17 cellular contexts compared by ENCODE assay signal in the genomic region with DNA sequence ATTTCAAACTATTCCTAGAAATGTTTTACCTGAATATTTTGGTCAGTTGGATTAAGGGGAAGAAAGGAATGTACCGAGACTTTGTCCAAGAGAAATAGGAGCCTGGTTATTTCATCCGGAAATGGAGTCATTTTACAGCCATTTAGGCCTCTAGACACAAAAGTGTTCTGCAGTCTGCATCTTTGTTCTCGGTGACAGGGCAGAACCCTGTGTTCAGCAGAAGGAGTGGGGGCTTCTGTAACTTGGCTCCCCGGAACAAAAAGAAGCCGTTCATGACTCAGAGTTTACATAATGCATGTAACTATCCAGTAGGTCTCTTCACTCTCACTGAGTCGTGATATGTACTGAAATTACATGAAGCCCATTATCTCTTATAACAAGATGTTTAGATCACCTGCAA. TPM values are rescaled to one million over a fixed set of nuclear protein-coding genes. Genes with fewer than 3 reads are reported as not detected.
DNase-seq lines count a peak whose midpoint lies in the region; ATAC-seq and TF ChIP-seq lines count a peak whose summit lies in the region.
"Had no signal": no experiment of that assay in that cellular context is flagged by ENCODE, and none has a peak within 500 bp of the region (broad histone marks: within the 10 kb centered on the region; RNA-seq: fewer than 3 reads in every experiment).

No MANE protein-coding gene starts in this region.

- TF ChIP-seq CTCF in smooth muscle cell (IDR thresholded peaks at IDR 0.05; ENCODE audit: borderline replicate concordance, insufficient read depth, poor library complexity, severe bottlenecking) = no peak

- CTCF ChIA-PET in activated CD4-positive, alpha-beta T cell treated with anti-CD3 and anti-CD28 coated beads, Interleukin-2, amount 10 ng/mL, durations not matched to agents 7 days and 5 days (lab: Charles Lee) = interaction anchor here (1.6 kb wide), 1 partner anchor 12 kb away, joined by 5 read pairs; no protein-coding TSS in a partner anchor

- H3K9me3 Mint-ChIP-seq in activated CD4-positive, alpha-beta T cell treated with anti-CD3 and anti-CD28 coated beads, Interleukin-2, amount 10 ng/mL, durations not matched to agents 7 days and 5 days = no peaks in the 10 kb centered on the region
- H3K9me3 Mint-ChIP-seq: activated CD8-positive, alpha-beta T cell treated with anti-CD3 and anti-CD28 coated beads for 36 hours; CD8-positive, alpha-beta T cell had no signal

- H3K9ac ChIP-seq in smooth muscle cell (ENCODE audit: low read depth) = no peak overlapping the region

- H3K27ac ChIP-seq in smooth muscle cell (ENCODE audit: low read depth) = peak overlapping the region; percentile 28
- H3K27ac ChIP-seq: 22Rv1, lower lobe of right lung, testis had no signal

- peaks cover 14% of the 10 kb centered on the region for H3K27me3 Mint-ChIP-seq in activated CD4-positive, alpha-beta T cell treated with anti-CD3 and anti-CD28 coated beads, Interleukin-2, amount 10 ng/mL, durations not matched to agents 7 days and 5 days

- no peaks in the 10 kb centered on the region for H3K9me3 ChIP-seq in smooth muscle cell (replicated peaks; ENCODE audit: low read depth)
- H3K9me3 ChIP-seq: lower lobe of right lung, testis had no signal

- H3K4me3 ChIP-seq in smooth muscle cell = no peak overlapping the region
- H3K4me3 ChIP-seq: lower lobe of right lung, testis had no signal

- POLR2A ChIA-PET in activated CD4-positive, alpha-beta T cell treated with anti-CD3 and anti-CD28 coated beads, Interleukin-2, amount 10 ng/mL, durations not matched to agents 7 days and 5 days (lab: Charles Lee) = no interaction called here

- DNase-seq in DMS53 (lab: John Stamatoyannopoulos, UW) = peak; percentile 1
- DNase-seq in DMS53 treated with DMSO at 0.1 percent for 48 hours (lab: John Stamatoyannopoulos, UW; ENCODE audit: unreplicated experiment) = no peak
- DNase-seq in astrocyte of the hippocampus (ENCODE audit: low read depth, low spot score) = peak; percentile 82
- peak; percentile 76 for DNase-seq in iris pigment epithelial cell (ENCODE audit: low read depth)
- no peak for DNase-seq in smooth muscle cell (lab: John Stamatoyannopoulos, UW; ENCODE audit: unreplicated experiment)
- DNase-seq in LoVo (ENCODE audit: low spot score) = no peak
- no peak for DNase-seq in activated CD4-positive, alpha-beta T cell treated with anti-CD3 and anti-CD28 coated beads, Interleukin-2, amount 10 ng/mL, durations not matched to agents 7 days and 5 days
- DNase-seq: activated CD8-positive, alpha-beta T cell treated with anti-CD3 and anti-CD28 coated beads for 36 hours; activated effector memory CD4-positive, alpha-beta T cell treated with Interleukin-2 at 50 U/mL for 16 hours; CD8-positive, alpha-beta T cell; lower lobe of right lung; NCI-H1105; NCI-H524 treated with DMSO at 0.1 percent for 48 hours; SIG-M5; testis had no signal

- no peaks in the 10 kb centered on the region for H3K36me3 Mint-ChIP-seq in activated CD4-positive, alpha-beta T cell treated with anti-CD3 and anti-CD28 coated beads, Interleukin-2, amount 10 ng/mL, durations not matched to agents 7 days and 5 days (ENCODE audit: low read depth)
- H3K36me3 Mint-ChIP-seq: CD8-positive, alpha-beta T cell had no signal

- H3K79me2 ChIP-seq in smooth muscle cell (ENCODE audit: low read depth) = no peaks in the 10 kb centered on the region

- H3K4me1 ChIP-seq in smooth muscle cell (ENCODE audit: low read depth) = no peaks in the 10 kb centered on the region
- H3K4me1 ChIP-seq: lower lobe of right lung, testis had no signal

- peak overlapping the region; percentile 28 for H3K4me2 ChIP-seq in smooth muscle cell

- no peak overlapping the region for H3K4me3 Mint-ChIP-seq in activated CD4-positive, alpha-beta T cell treated with anti-CD3 and anti-CD28 coated beads, Interleukin-2, amount 10 ng/mL, durations not matched to agents 7 days and 5 days
- H3K4me3 Mint-ChIP-seq: activated CD8-positive, alpha-beta T cell treated with anti-CD3 and anti-CD28 coated beads for 36 hours; CD8-positive, alpha-beta T cell had no signal

- H3K27me3 ChIP-seq in smooth muscle cell (ENCODE audit: low read depth) = no peaks in the 10 kb centered on the region
- H3K27me3 ChIP-seq: testis had no signal

- H4K20me1 ChIP-seq in smooth muscle cell (ENCODE audit: low read depth) = no peaks in the 10 kb centered on the region

- no peaks in the 10 kb centered on the region for H3K36me3 ChIP-seq in smooth muscle cell (ENCODE audit: low read depth)
- H3K36me3 ChIP-seq: lower lobe of right lung had no signal

- peak overlapping the region; percentile 24 for H2AFZ ChIP-seq in smooth muscle cell (ENCODE audit: low read depth)

- no peak overlapping the region for H3K27ac Mint-ChIP-seq in activated CD4-positive, alpha-beta T cell treated with anti-CD3 and anti-CD28 coated beads, Interleukin-2, amount 10 ng/mL, durations not matched to agents 7 days and 5 days
- H3K27ac Mint-ChIP-seq: activated CD8-positive, alpha-beta T cell treated with anti-CD3 and anti-CD28 coated beads for 36 hours; CD8-positive, alpha-beta T cell had no signal

- no peak for ATAC-seq in HG02571 (IDR thresholded peaks at IDR 0.05; ENCODE audit: unreplicated experiment)
- ATAC-seq: activated CD8-positive, alpha-beta T cell treated with anti-CD3 and anti-CD28 coated beads for 36 hours; CD8-positive, alpha-beta T cell; lower lobe of right lung had no signal

- H3K4me1 Mint-ChIP-seq in activated CD4-positive, alpha-beta T cell treated with anti-CD3 and anti-CD28 coated beads, Interleukin-2, amount 10 ng/mL, durations not matched to agents 7 days and 5 days = no peaks in the 10 kb centered on the region

- WGBS in smooth muscle cell (ENCODE audit: low lambda C conversion rate) = 31% methylated on average over 6 of the region's 6 CpGs

- no peaks in the 10 kb centered on the region for H3F3A ChIP-seq in smooth muscle cell (ENCODE audit: low read depth)

RNA-seq across cellular contexts. Expression of a gene that starts 21.6 kb away (rescaled TPM):
- 104 and 108 TPM in 2 replicates for total RNA-seq in smooth muscle cell
- 21.7 and 22.0 TPM in 2 replicates for polyA plus RNA-seq in smooth muscle cell
- total RNA-seq in activated CD4-positive, alpha-beta T cell treated with anti-CD3 and anti-CD28 coated beads, Interleukin-2, amount 10 ng/mL, durations not matched to agents 7 days and 5 days = 10 to 100 TPM; 24.1 to 28.1 TPM

Comparison
In these comparisons a context has a peak if more than half of its experiments do, and no peak if none do; other contexts are left out.
1. DNase-seq: peak in DMS53 (single experiment), astrocyte of the hippocampus (single experiment) and iris pigment epithelial cell (single experiment); none in DMS53 treated with DMSO at 0.1 percent for 48 hours (single experiment), smooth muscle cell (single experiment), LoVo (single experiment) and activated CD4-positive, alpha-beta T cell treated with anti-CD3 and anti-CD28 coated beads, Interleukin-2, amount 10 ng/mL, durations not matched to agents 7 days and 5 days (single experiment).